ENCODE assay signal across 9 cellular contexts in the genomic region with DNA sequence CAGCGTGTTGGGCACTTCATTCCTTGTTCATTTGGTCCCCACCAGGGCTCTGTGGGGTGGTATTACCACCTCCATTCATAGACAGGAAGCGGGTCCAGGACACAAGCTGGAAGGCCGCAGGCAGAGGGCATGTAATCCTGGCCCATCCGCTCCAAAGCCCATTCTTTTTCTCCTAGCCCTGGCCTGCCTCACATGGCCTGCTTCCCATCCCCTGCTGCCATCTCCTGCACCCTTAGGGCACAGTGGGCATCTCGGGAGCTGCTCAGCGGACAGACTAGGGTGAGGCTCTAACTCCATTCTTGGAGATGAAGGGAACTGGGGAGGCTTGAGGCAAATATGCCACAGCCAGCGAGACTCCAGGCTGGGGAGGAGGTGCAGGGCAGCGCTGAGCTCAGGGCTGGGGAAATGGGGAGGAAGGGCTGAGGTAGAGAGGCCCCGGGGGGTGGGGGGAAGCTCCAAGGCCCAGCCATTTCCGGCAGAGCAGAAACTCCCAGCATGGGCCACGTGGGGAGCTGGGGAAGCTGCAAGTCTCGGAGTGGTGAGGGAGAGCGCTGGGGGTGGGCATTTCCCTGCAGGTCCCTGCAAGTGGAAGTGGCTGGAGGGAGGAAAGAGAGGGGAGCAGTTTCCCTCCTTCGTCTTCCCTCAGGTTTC. TPM values are rescaled to one million over a fixed set of nuclear protein-coding genes. Genes with fewer than 3 reads are reported as not detected.
DNase-seq lines count a peak whose midpoint lies in the region; ATAC-seq and TF ChIP-seq lines count a peak whose summit lies in the region.
"Had no signal": no experiment of that assay in that cellular context is flagged by ENCODE, and none has a peak within 500 bp of the region (broad histone marks: within the 10 kb centered on the region; RNA-seq: fewer than 3 reads in every experiment).

No MANE protein-coding gene starts in this region.

- TF ChIP-seq POLR2A in spleen (IDR thresholded peaks at IDR 0.05) = no peak

- ATAC-seq in GM19452 (IDR thresholded peaks at IDR 0.05; ENCODE audit: unreplicated experiment) = no peak
- no peak for ATAC-seq in GM18511 (IDR thresholded peaks at IDR 0.05; ENCODE audit: unreplicated experiment)
- ATAC-seq: PC-3 had no signal

- peaks cover 9 to 26% (median 12%) of the 10 kb centered on the region in 6 donors for H3K4me1 ChIP-seq in spleen

- H3K27me3 ChIP-seq in spleen (replicated peaks in 1 of 7) = no peaks in the 10 kb centered on the region

- DNase-seq in GM19238 (ENCODE audit: insufficient read length, low spot score) (peak; percentile 62), T follicular helper cell (ENCODE audit: low read depth) (peak; percentile 24), dermis blood vessel endothelial cell (peak; percentile 34), spleen (peak; percentile 84), NCI-H146 treated with DMSO at 0.1 percent for 48 hours (lab: John Stamatoyannopoulos, UW; ENCODE audit: unreplicated experiment) (no peak), NCI-H446 (lab: John Stamatoyannopoulos, UW) (no peak)
- DNase-seq: PC-3 had no signal

- no peak overlapping the region for H3K27ac ChIP-seq in spleen

- no peak for TF ChIP-seq CTCF in spleen (IDR thresholded peaks at IDR 0.05 in 8 of 11, conservative IDR thresholded peaks at IDR 0.05 in 3 of 11)

- intact Hi-C loops in spleen (cut with DNase I; ENCODE audit: low total_unique reads) = loop anchor here (5.0 kb wide), 1 partner anchor 253 kb away; no protein-coding TSS in a partner anchor

- 28 to 41% (median 32%) methylated on average over 11 to 14 of the region's 14 CpGs for WGBS in spleen, 5 donors

- H3K4me3 ChIP-seq in spleen = no peak overlapping the region

- H3K36me3 ChIP-seq in spleen = no peaks in the 10 kb centered on the region

- no peaks in the 10 kb centered on the region for H3K9me3 ChIP-seq in spleen

RNA-seq across cellular contexts. Expression of gene BCL9L, which starts 14.3 kb away (rescaled TPM):
- total RNA-seq in dermis blood vessel endothelial cell (7.1 and 18.8 TPM in 2 replicates), spleen (10 to 100 TPM; 19.8 to 58.0 (median 39.0) TPM)
- polyA plus RNA-seq in spleen = 10 to 100 TPM in 1 of 3 donors, 1 to 10 TPM in 2; 2.5 to 14.2 (median 2.6) TPM

RNA-seq across cellular contexts. Expression of gene UPK2, which starts 16.0 kb away (rescaled TPM):
- not detected in 2 replicates for total RNA-seq in dermis blood vessel endothelial cell
- not detected for total RNA-seq in spleen
- under 1 TPM in 2 of 3 donors, not detected in 1; 0.09 to 0.13 TPM for polyA plus RNA-seq in spleen

RNA-seq across cellular contexts. Expression of gene FOXR1, which starts 31.5 kb away (rescaled TPM):
- total RNA-seq in dermis blood vessel endothelial cell = not detected in 2 replicates
- not detected for total RNA-seq in spleen
- not detected for polyA plus RNA-seq in spleen
- total RNA-seq: PC-3 had no signal

RNA-seq across cellular contexts. Expression of gene CXCR5, which starts 56.4 kb away (rescaled TPM):
- total RNA-seq in dermis blood vessel endothelial cell (not detected in 2 replicates), spleen (10 to 100 TPM; 25.0 to 66.6 (median 33.2) TPM)
- polyA plus RNA-seq in spleen = 10 to 100 TPM; 35.4 to 50.7 (median 39.6) TPM
- total RNA-seq: PC-3 had no signal

RNA-seq across cellular contexts. Expression of gene CENATAC, which starts 57.9 kb away (rescaled TPM):
- total RNA-seq in dermis blood vessel endothelial cell (9.7 and 21.6 TPM in 2 replicates), spleen (10 to 100 TPM; 39.2 to 86.2 (median 66.7) TPM)
- 10 to 100 TPM; 27.0 to 80.8 (median 44.1) TPM for polyA plus RNA-seq in spleen

Comparison
In these comparisons a context has a peak if more than half of its experiments do, and no peak if none do; other contexts are left out.
1. DNase-seq: peak in GM19238 (single experiment), T follicular helper cell (single experiment), dermis blood vessel endothelial cell (single experiment) and spleen (single experiment); none in NCI-H146 treated with DMSO at 0.1 percent for 48 hours (single experiment) and NCI-H446 (0 of 2).